1 cellular context compared by ENCODE assay signal in genomic region chr22:38505595-38506117, GRCh38.
TF ChIP-seq lines count a peak whose summit lies in the region.

No MANE protein-coding gene starts in this region.

TF ChIP-seq in HepG2, 621 proteins besides CTCF, POLR2A, EP300 and RAD21 (continued from another document and continues in another):
- no peak for TF ChIP-seq ZNF609 (CRISPR knock-in tag; IDR thresholded peaks at IDR 0.05; ENCODE audit: borderline replicate concordance)
- no peak for TF ChIP-seq ATF6 (CRISPR knock-in tag; conservative IDR thresholded peaks at IDR 0.05)
- TF ChIP-seq SRSF9 (IDR thresholded peaks at IDR 0.05; ENCODE audit: borderline replicate concordance, insufficient read depth, low read depth, low read length, poor library complexity, severe bottlenecking): no peak
- TF ChIP-seq ZEB1 (IDR thresholded peaks at IDR 0.05; ENCODE audit: insufficient replicate concordance, low read depth): no peak
- TF ChIP-seq ZNF251 (CRISPR knock-in tag; IDR thresholded peaks at IDR 0.05): no peak
- peak; percentile 42; the same call in 1 of the 2 replicates for TF ChIP-seq KMT2A (CRISPR knock-in tag; IDR thresholded peaks at IDR 0.05)
- TF ChIP-seq ZNF430 (CRISPR knock-in tag; IDR thresholded peaks at IDR 0.05): no peak; the same call in 1 of the 2 replicates
- TF ChIP-seq ZNF484 (CRISPR knock-in tag; IDR thresholded peaks at IDR 0.05; ENCODE audit: borderline replicate concordance, low read depth): no peak
- no peak for TF ChIP-seq ZNF282 (IDR thresholded peaks at IDR 0.05; ENCODE audit: partially characterized antibody)
- no peak for TF ChIP-seq PHF21A (CRISPR knock-in tag; IDR thresholded peaks at IDR 0.05)
- no peak for TF ChIP-seq ARHGAP35 (CRISPR knock-in tag; IDR thresholded peaks at IDR 0.05; ENCODE audit: borderline replicate concordance)
- no peak for TF ChIP-seq JUND (CRISPR knock-in tag; IDR thresholded peaks at IDR 0.05)
- TF ChIP-seq ZNF446 (CRISPR knock-in tag; IDR thresholded peaks at IDR 0.05): peak; percentile 75
- TF ChIP-seq ZNF761 (CRISPR knock-in tag; conservative IDR thresholded peaks at IDR 0.05): no peak; the same call in none of the 2 replicates
- TF ChIP-seq ZBTB14 (CRISPR knock-in tag; IDR thresholded peaks at IDR 0.05): no peak
- no peak for TF ChIP-seq ZNF3 (CRISPR knock-in tag; IDR thresholded peaks at IDR 0.05)
- peak; percentile 57; the same call in 1 of the 2 replicates for TF ChIP-seq ZNF138 (CRISPR knock-in tag; IDR thresholded peaks at IDR 0.05; ENCODE audit: low read depth)
- no peak for TF ChIP-seq ZNF639 (CRISPR knock-in tag; conservative IDR thresholded peaks at IDR 0.05)
- no peak for TF ChIP-seq MAZ (IDR thresholded peaks at IDR 0.05; ENCODE audit: borderline replicate concordance, low read depth, low read length)
- peak; percentile 23; the same call in 1 of the 2 replicates for TF ChIP-seq MAZ (CRISPR knock-in tag; IDR thresholded peaks at IDR 0.05; ENCODE audit: low read depth)
- peak; percentile 51 for TF ChIP-seq MED8 (CRISPR knock-in tag; IDR thresholded peaks at IDR 0.05; ENCODE audit: insufficient replicate concordance)
- TF ChIP-seq ZNF253 (CRISPR knock-in tag; IDR thresholded peaks at IDR 0.05; ENCODE audit: borderline replicate concordance): 0 out of 2 replicates have a peak, but pooled peaks have one; percentile 40
- no peak for TF ChIP-seq KDM5B (CRISPR knock-in tag; IDR thresholded peaks at IDR 0.05; ENCODE audit: borderline replicate concordance)
- TF ChIP-seq ZNF678 (CRISPR knock-in tag; IDR thresholded peaks at IDR 0.05): no peak
- TF ChIP-seq HES4 (CRISPR knock-in tag; IDR thresholded peaks at IDR 0.05; ENCODE audit: borderline replicate concordance): peak; percentile 78
- no peak for TF ChIP-seq ZNF720 (CRISPR knock-in tag; IDR thresholded peaks at IDR 0.05)
- no peak for TF ChIP-seq RFX5 (IDR thresholded peaks at IDR 0.05; ENCODE audit: low read depth, low read length)
- TF ChIP-seq NCOA2 (CRISPR knock-in tag; IDR thresholded peaks at IDR 0.05): no peak
- TF ChIP-seq HNF4G (IDR thresholded peaks at IDR 0.05; ENCODE audit: borderline replicate concordance, low read depth, low read length): no peak
- no peak for TF ChIP-seq HNF4G (CRISPR knock-in tag; IDR thresholded peaks at IDR 0.05; ENCODE audit: borderline replicate concordance, low read depth)
- TF ChIP-seq ZSCAN22 (CRISPR knock-in tag; IDR thresholded peaks at IDR 0.05): peak; percentile 96
- TF ChIP-seq DRAP1 (CRISPR knock-in tag; IDR thresholded peaks at IDR 0.05): no peak
- no peak for TF ChIP-seq ZFP90 (CRISPR knock-in tag; IDR thresholded peaks at IDR 0.05; ENCODE audit: borderline replicate concordance)
- TF ChIP-seq DZIP1 (CRISPR knock-in tag; IDR thresholded peaks at IDR 0.05): no peak
- TF ChIP-seq BORCS8-MEF2B (CRISPR knock-in tag; IDR thresholded peaks at IDR 0.05): no peak
- no peak for TF ChIP-seq ZNF362 (CRISPR knock-in tag; IDR thresholded peaks at IDR 0.05; ENCODE audit: borderline replicate concordance)
- TF ChIP-seq HNF1B (CRISPR knock-in tag; IDR thresholded peaks at IDR 0.05): no peak
- no peak for TF ChIP-seq TP53 (CRISPR knock-in tag; conservative IDR thresholded peaks at IDR 0.05)
- no peak for TF ChIP-seq ZNF512 (CRISPR knock-in tag; IDR thresholded peaks at IDR 0.05)
- TF ChIP-seq RCOR2 (CRISPR knock-in tag; IDR thresholded peaks at IDR 0.05): no peak
- TF ChIP-seq FOXA1 (IDR thresholded peaks at IDR 0.05): no peak
- no peak for TF ChIP-seq FOXA1 (CRISPR knock-in tag; IDR thresholded peaks at IDR 0.05)
- no peak for TF ChIP-seq BRCA1 (CRISPR knock-in tag; IDR thresholded peaks at IDR 0.05)
- TF ChIP-seq ZUFSP (CRISPR knock-in tag; IDR thresholded peaks at IDR 0.05; ENCODE audit: borderline replicate concordance): no peak
- TF ChIP-seq SMAD1 (CRISPR knock-in tag; IDR thresholded peaks at IDR 0.05; ENCODE audit: borderline replicate concordance, low read depth): no peak; the same call in 1 of the 2 replicates
- TF ChIP-seq NR3C1 (CRISPR knock-in tag; IDR thresholded peaks at IDR 0.05): no peak
- no peak for TF ChIP-seq SNAPC2 (CRISPR knock-in tag; IDR thresholded peaks at IDR 0.05)
- TF ChIP-seq ZNF431 (CRISPR knock-in tag; IDR thresholded peaks at IDR 0.05; ENCODE audit: borderline replicate concordance, low read depth): no peak; the same call in 1 of the 2 replicates
